24 cellular contexts compared by ENCODE assay signal in the genomic region with DNA sequence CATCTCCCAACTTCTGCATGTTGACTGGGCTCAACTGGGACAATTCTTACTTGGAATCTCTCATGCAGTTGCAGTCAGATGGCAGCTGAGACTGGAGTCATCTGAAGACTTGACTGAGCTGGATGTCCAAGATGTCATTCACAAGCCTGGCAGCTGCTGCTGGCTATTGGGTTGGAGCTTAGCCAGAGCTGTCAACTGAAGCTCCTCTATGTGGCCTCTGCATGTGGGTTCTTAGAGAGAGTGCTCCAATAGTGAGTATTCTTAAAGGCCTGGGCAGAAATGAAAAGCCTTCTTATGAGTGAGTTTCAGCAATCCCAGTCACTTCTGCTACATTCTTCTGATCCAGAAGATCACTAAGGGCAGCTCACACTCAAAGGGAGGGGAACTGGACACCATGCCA.
"Had no signal": no experiment of that assay in that cellular context is flagged by ENCODE, and none has a peak within 500 bp of the region (broad histone marks: within the 10 kb centered on the region; RNA-seq: fewer than 3 reads in every experiment).

No MANE protein-coding gene starts in this region.

- H3K79me2 ChIP-seq: hepatocyte, parathyroid adenoma had no signal

- H3K4me2 ChIP-seq: hepatocyte had no signal

- H3K4me3 ChIP-seq: adrenal gland, ascending aorta, hepatocyte, right lobe of liver, tibial artery had no signal

- H3K4me1 Mint-ChIP-seq: immature natural killer cell; memory B cell; stimulated activated effector memory CD8-positive, alpha-beta T cell treated with anti-CD3 and anti-CD28 coated beads, Interleukin-12 subunit alpha, Interleukin-12 subunit beta, amount 100 ng/mL, for 72 hours; stimulated activated naive CD8-positive, alpha-beta T cell treated with anti-CD3 and anti-CD28 coated beads, Interleukin-15, amount 100 ng/mL, for 72 hours had no signal

- H3K27ac Mint-ChIP-seq: activated CD8-positive, alpha-beta T cell treated with anti-CD3 and anti-CD28 coated beads, Interleukin-2, amount 10 ng/mL, durations not matched to agents 7 days and 5 days; activated naive CD4-positive, alpha-beta T cell treated with anti-CD3 and anti-CD28 coated beads, Interleukin-2, amount 50 U/mL, for 72 hours; dendritic cell treated with granulocyte-macrophage colony-stimulating factor and Interleukin-4, amounts not matched to agents 40 ng/mL and 50 ng/mL, for 4 days; immature natural killer cell; memory B cell; nephron progenitor cell; stimulated activated effector memory CD8-positive, alpha-beta T cell treated with anti-CD3 and anti-CD28 coated beads, Interleukin-12 subunit alpha, Interleukin-12 subunit beta, amount 100 ng/mL, for 72 hours; stimulated activated naive CD8-positive, alpha-beta T cell treated with anti-CD3 and anti-CD28 coated beads, Interleukin-15, amount 100 ng/mL, for 72 hours had no signal

- DNase-seq: activated CD4-positive, alpha-beta T cell treated with anti-CD3 and anti-CD28 coated beads for 1 hour; activated CD4-positive, alpha-beta T cell treated with anti-CD3 and anti-CD28 coated beads, Interleukin-2, amount 50 U/mL, for 1 hour; activated CD8-positive, alpha-beta T cell treated with anti-CD3 and anti-CD28 coated beads, Interleukin-2, amount 10 ng/mL, durations not matched to agents 7 days and 5 days; activated gamma-delta T cell treated with Interleukin-2 at 50 U/mL for 16 hours; activated T-cell treated with anti-CD3 and anti-CD28 coated beads, Interleukin-2, amount 50 U/mL, for 1 hour; adrenal gland; brain microvascular endothelial cell; effector CD4-positive, alpha-beta T cell; foreskin fibroblast; immature natural killer cell; nephron progenitor cell; right lobe of liver; small intestine; stimulated activated CD4-positive, alpha-beta T cell treated with anti-CD3 and anti-CD28 coated beads, Interleukin-2, amount 100 ng/mL, for 24 hours; stimulated activated naive CD8-positive, alpha-beta T cell treated with anti-CD3 and anti-CD28 coated beads, Interleukin-15, amount 100 ng/mL, for 72 hours; T-helper 9 cell; tibial artery had no signal

- H3K27me3 ChIP-seq: adrenal gland, ascending aorta, brain microvascular endothelial cell, hepatocyte, right lobe of liver, tibial artery had no signal

- H3K36me3 ChIP-seq: adrenal gland, ascending aorta, brain microvascular endothelial cell, right lobe of liver, tibial artery had no signal

- H3K9me3 ChIP-seq: adrenal gland, ascending aorta, right lobe of liver, tibial artery had no signal

- H3K36me3 Mint-ChIP-seq: activated naive CD4-positive, alpha-beta T cell treated with anti-CD3 and anti-CD28 coated beads, Interleukin-2, amount 50 U/mL, for 72 hours; immature natural killer cell; memory B cell; stimulated activated effector memory CD8-positive, alpha-beta T cell treated with anti-CD3 and anti-CD28 coated beads, Interleukin-12 subunit alpha, Interleukin-12 subunit beta, amount 100 ng/mL, for 72 hours had no signal

- H3K9me3 Mint-ChIP-seq: stimulated activated naive CD8-positive, alpha-beta T cell treated with anti-CD3 and anti-CD28 coated beads, Interleukin-15, amount 100 ng/mL, for 72 hours had no signal

- ATAC-seq: activated CD8-positive, alpha-beta T cell treated with anti-CD3 and anti-CD28 coated beads, Interleukin-2, amount 10 ng/mL, durations not matched to agents 7 days and 5 days; activated naive CD4-positive, alpha-beta T cell treated with anti-CD3 and anti-CD28 coated beads, Interleukin-2, amount 50 U/mL, for 72 hours; right lobe of liver; stimulated activated effector memory CD8-positive, alpha-beta T cell treated with anti-CD3 and anti-CD28 coated beads, Interleukin-12 subunit alpha, Interleukin-12 subunit beta, amount 100 ng/mL, for 72 hours; stimulated activated naive CD8-positive, alpha-beta T cell treated with anti-CD3 and anti-CD28 coated beads, Interleukin-15, amount 100 ng/mL, for 72 hours had no signal

- H3K27me3 Mint-ChIP-seq: dendritic cell treated with granulocyte-macrophage colony-stimulating factor and Interleukin-4, amounts not matched to agents 40 ng/mL and 50 ng/mL, for 4 days; memory B cell; stimulated activated naive CD8-positive, alpha-beta T cell treated with anti-CD3 and anti-CD28 coated beads, Interleukin-15, amount 100 ng/mL, for 72 hours had no signal

- H3K4me1 ChIP-seq: adrenal gland, ascending aorta, parathyroid adenoma, right lobe of liver, tibial artery had no signal

- H3K27ac ChIP-seq: adrenal gland, ascending aorta, brain microvascular endothelial cell, hepatocyte, parathyroid adenoma, right lobe of liver, tibial artery had no signal

- H2AFZ ChIP-seq: hepatocyte, parathyroid adenoma had no signal

- H3K4me3 Mint-ChIP-seq: activated CD8-positive, alpha-beta T cell treated with anti-CD3 and anti-CD28 coated beads, Interleukin-2, amount 10 ng/mL, durations not matched to agents 7 days and 5 days; dendritic cell treated with granulocyte-macrophage colony-stimulating factor and Interleukin-4, amounts not matched to agents 40 ng/mL and 50 ng/mL, for 4 days; immature natural killer cell; memory B cell; nephron progenitor cell; stimulated activated effector memory CD8-positive, alpha-beta T cell treated with anti-CD3 and anti-CD28 coated beads, Interleukin-12 subunit alpha, Interleukin-12 subunit beta, amount 100 ng/mL, for 72 hours; stimulated activated naive CD8-positive, alpha-beta T cell treated with anti-CD3 and anti-CD28 coated beads, Interleukin-15, amount 100 ng/mL, for 72 hours had no signal
